ENCODE assay signal across 9 cellular contexts in the genomic region with DNA sequence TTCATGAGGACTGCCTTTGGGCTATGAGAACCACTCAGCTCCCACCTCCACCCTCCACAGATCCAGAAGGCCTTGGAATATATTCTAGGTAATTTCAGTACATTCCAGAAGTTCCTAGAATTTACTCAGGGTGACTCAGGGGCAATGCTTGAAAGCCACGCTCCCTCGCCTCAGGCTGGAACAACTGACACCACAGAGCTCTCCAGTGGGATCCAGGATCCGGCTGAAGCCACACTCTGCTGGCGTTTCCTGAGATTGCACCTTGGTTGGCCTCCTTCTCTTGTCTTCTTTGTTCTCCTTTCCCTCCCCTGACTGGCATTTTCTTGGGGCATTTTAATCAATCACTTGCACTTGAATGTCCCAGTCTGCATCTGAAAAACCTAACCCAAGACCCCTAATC.
DNase-seq lines count a peak whose midpoint lies in the region; ATAC-seq, FAIRE-seq and TF ChIP-seq lines count a peak whose summit lies in the region.
"Had no signal": no experiment of that assay in that cellular context is flagged by ENCODE, and none has a peak within 500 bp of the region (broad histone marks: within the 10 kb centered on the region; RNA-seq: fewer than 3 reads in every experiment).

No MANE protein-coding gene starts in this region.

- no peaks in the 10 kb centered on the region for H3K27me3 ChIP-seq in GM23248 (replicated peaks; ENCODE audit: insufficient read depth)
- H3K27me3 ChIP-seq in SJCRH30: no peaks in the 10 kb centered on the region

- H4K20me1 ChIP-seq in GM23248 (ENCODE audit: insufficient read depth): no peaks in the 10 kb centered on the region

- FAIRE-seq in frontal cortex (lab: Jason Lieb, UNC): no peak

- H3K4me1 ChIP-seq in GM23248 (ENCODE audit: insufficient read depth) (peaks cover 27% of the 10 kb centered on the region), SJCRH30 (peaks cover 13% of the 10 kb centered on the region)

- ATAC-seq in HG03342 (IDR thresholded peaks at IDR 0.05; ENCODE audit: unreplicated experiment) (no peak), HG03571 (IDR thresholded peaks at IDR 0.05; ENCODE audit: unreplicated experiment) (no peak)

- no peaks in the 10 kb centered on the region for H3K36me3 ChIP-seq in GM23248 (ENCODE audit: low read depth)
- H3K36me3 ChIP-seq in SJCRH30: no peaks in the 10 kb centered on the region

- H3K9me3 ChIP-seq in GM23248 (ENCODE audit: low read depth) (no peaks in the 10 kb centered on the region), SJCRH30 (replicated peaks) (no peaks in the 10 kb centered on the region)

- H3F3A ChIP-seq in GM23248 (ENCODE audit: insufficient read depth): peaks cover 15% of the 10 kb centered on the region

- TF ChIP-seq CTCF in retinal pigment epithelial cell (conservative IDR thresholded peaks at IDR 0.05; ENCODE audit: low read depth, low read length): peak; percentile 55

- H3K9me2 ChIP-seq in GM23248 (ENCODE audit: insufficient read depth): no peaks in the 10 kb centered on the region

- no peak overlapping the region for H3K9ac ChIP-seq in GM23248

- peak overlapping the region; percentile 43; the same call in 1 of the 2 replicates for H2AFZ ChIP-seq in GM23248

- H3K27ac ChIP-seq in GM23248: peak overlapping the region; percentile 56
- peak overlapping the region; percentile 14; the same call in 1 of the 2 replicates for H3K27ac ChIP-seq in SJCRH30

- no peaks in the 10 kb centered on the region for H3K79me2 ChIP-seq in GM23248 (ENCODE audit: insufficient read depth)

- in situ Hi-C loops in GM23248 (cut with MboI): no loop called here

- H3K4me3 ChIP-seq in GM23248 (no peak overlapping the region), SJCRH30 (no peak overlapping the region), retinal pigment epithelial cell (ENCODE audit: low read length) (no peak overlapping the region)

- peak; percentile 97 for DNase-seq in GM23248
- peak; percentile 68 to 74 for DNase-seq in SJCRH30
- DNase-seq in fibroblast of peridontal ligament (ENCODE audit: extremely low read depth): peak; percentile 73
- DNase-seq in retinal pigment epithelial cell (ENCODE audit: low read depth): peak; percentile 56
- DNase-seq in cerebellum (ENCODE audit: low spot score): no peak
- DNase-seq in frontal cortex (ENCODE audit: low spot score in 2 of 2): no peak
- DNase-seq: activated CD8-positive, alpha-beta memory T cell treated with anti-CD3 and anti-CD28 coated beads, Interleukin-2, amount 50 U/mL, for 4 hours had no signal

- H3K4me2 ChIP-seq in GM23248 (ENCODE audit: unreplicated experiment): peak overlapping the region; percentile 50

- 8 to 14% methylated on average over 4 of the region's 4 CpGs for WGBS in GM23248 (ENCODE audit: low coverage in 1 of 2, low lambda C conversion rate in 2 of 2, missing lambda C conversion rate in 2 of 2), 2 experiments

Comparison
In these comparisons a context has a peak if more than half of its experiments do, and no peak if none do; other contexts are left out.
1. DNase-seq: peak in GM23248 (single experiment), SJCRH30 (2 of 2), fibroblast of peridontal ligament (single experiment) and retinal pigment epithelial cell (single experiment); none in cerebellum (single experiment) and frontal cortex (0 of 2).